In the genomic region with DNA sequence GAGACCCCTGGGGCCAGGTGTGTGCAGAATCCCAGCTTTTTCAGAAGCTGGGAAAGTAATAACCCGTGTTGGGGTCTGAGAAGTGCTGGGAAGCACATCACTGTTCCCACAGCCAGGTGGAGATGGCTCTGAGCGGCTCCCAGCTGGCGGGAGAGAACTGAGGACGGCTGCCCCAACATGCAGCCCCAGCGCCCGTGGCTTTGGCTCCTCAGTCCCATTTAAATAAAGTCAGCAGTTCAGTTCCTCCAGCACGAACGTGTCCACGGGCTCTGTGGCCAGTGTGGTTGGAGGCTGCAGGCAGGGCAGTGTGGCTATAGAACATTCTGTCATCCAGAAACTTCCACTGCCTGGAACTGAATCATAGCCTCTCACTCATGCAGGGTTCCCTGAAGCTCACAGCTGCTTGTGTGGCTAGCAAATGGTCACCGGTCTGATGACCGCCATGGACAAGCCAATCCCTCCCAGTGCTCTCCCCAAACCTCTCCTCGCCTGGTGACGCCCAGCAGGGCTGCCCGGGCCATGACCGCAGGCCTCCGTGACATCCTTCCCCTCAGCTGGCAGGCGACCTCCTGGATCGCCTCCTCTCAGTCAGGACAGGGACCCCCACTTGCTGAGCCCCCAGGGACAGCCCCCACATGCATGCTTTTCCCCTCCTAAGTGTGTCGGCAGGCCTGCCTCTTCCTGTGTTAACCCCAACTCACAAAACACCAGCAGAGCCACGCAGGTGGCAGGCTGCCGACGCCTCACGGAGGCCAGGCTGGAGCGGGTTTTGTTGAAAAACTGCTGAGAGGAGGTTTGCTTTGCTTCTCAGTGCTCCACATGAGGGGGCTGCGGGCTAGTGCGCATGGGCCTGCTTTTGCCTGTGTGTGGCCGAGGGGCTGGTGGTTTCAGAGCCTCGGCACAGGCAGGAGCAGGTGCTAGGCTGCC, we compare ENCODE assay signal across 13 cellular contexts. TPM values are rescaled to one million over a fixed set of nuclear protein-coding genes. Genes with fewer than 3 reads are reported as not detected.
A peak's percentile ranks its signal among the peaks of the same experiment; 100 is the strongest.
DNase-seq lines count a peak whose midpoint lies in the region; ATAC-seq and TF ChIP-seq lines count a peak whose summit lies in the region.
"Had no signal": no experiment of that assay in that cellular context is flagged by ENCODE, and none has a peak within 500 bp of the region (broad histone marks: within the 10 kb centered on the region; RNA-seq: fewer than 3 reads in every experiment).

No MANE protein-coding gene starts in this region.

- no peaks in the 10 kb centered on the region for H3K36me3 ChIP-seq in CD8-positive, alpha-beta memory T cell (ENCODE audit: insufficient read depth, low read length)
- H3K36me3 ChIP-seq: gastrocnemius medialis, right lobe of liver had no signal

- no peak for TF ChIP-seq CTCF in natural killer cell (IDR thresholded peaks at IDR 0.05)

- intact Hi-C loops in natural killer cell (cut with micrococcal nuclease) = loop anchor here (10.0 kb wide), 1 partner anchor 186 kb away; a partner anchor contains a TSS

- no peaks in the 10 kb centered on the region for H3K9me3 ChIP-seq in CD8-positive, alpha-beta memory T cell (ENCODE audit: low read length)
- H3K9me3 ChIP-seq: gastrocnemius medialis, right lobe of liver, testis had no signal

- no peaks in the 10 kb centered on the region for H3K27me3 ChIP-seq in CD8-positive, alpha-beta memory T cell (ENCODE audit: insufficient read depth, low read length, poor library complexity, severe bottlenecking)
- H3K27me3 ChIP-seq: right lobe of liver, testis had no signal

- H3K4me1 Mint-ChIP-seq in CD8-positive, alpha-beta memory T cell = peaks cover 43 to 73% (median 45%) of the 10 kb centered on the region in 3 donors
- H3K4me1 Mint-ChIP-seq in natural killer cell = peaks cover 32 to 64% of the 10 kb centered on the region in 2 donors

- H3K4me3 Mint-ChIP-seq in CD8-positive, alpha-beta memory T cell = peak overlapping the region; percentile 43 to 94 (median 82)
- H3K4me3 Mint-ChIP-seq in natural killer cell = peak overlapping the region; percentile 83
- H3K4me3 Mint-ChIP-seq: nephron had no signal

- peak overlapping the region; percentile 31 for H3K27ac ChIP-seq in CD8-positive, alpha-beta memory T cell (ENCODE audit: low read depth, low read length)
- peak overlapping the region; percentile 37 for H3K27ac ChIP-seq in angular gyrus (ENCODE audit: low read depth, low read length)
- H3K27ac ChIP-seq: gastrocnemius medialis, right lobe of liver, testis had no signal

- DNase-seq in CD8-positive, alpha-beta memory T cell = peak; percentile 36 to 82 (median 60)
- DNase-seq in Jurkat, Clone E6-1 (ENCODE audit: low read depth, low spot score) = peak; percentile 82
- peak; percentile 63 for DNase-seq in natural killer cell
- DNase-seq in GF-D8 (lab: John Stamatoyannopoulos, UW) = no peak
- DNase-seq: CD4-positive, CD25-positive, alpha-beta regulatory T cell; gastrocnemius medialis; right lobe of liver; testis had no signal

- POLR2A ChIA-PET in CD8-positive, alpha-beta memory T cell (lab: Charles Lee) = no interaction called here

- no peaks in the 10 kb centered on the region for H3K36me3 Mint-ChIP-seq in CD8-positive, alpha-beta memory T cell
- no peaks in the 10 kb centered on the region for H3K36me3 Mint-ChIP-seq in natural killer cell
- H3K36me3 Mint-ChIP-seq: CD4-positive, CD25-positive, alpha-beta regulatory T cell had no signal

- no peak overlapping the region for H3K4me3 ChIP-seq in CD8-positive, alpha-beta memory T cell (ENCODE audit: low read length)
- H3K4me3 ChIP-seq in Jurkat, Clone E6-1 (ENCODE audit: low read length) = no peak overlapping the region
- H3K4me3 ChIP-seq: gastrocnemius medialis, right lobe of liver, testis had no signal

- peak overlapping the region; percentile 91 to 99 (median 98) for H3K27ac Mint-ChIP-seq in CD8-positive, alpha-beta memory T cell
- peak overlapping the region; percentile 77 to 89 for H3K27ac Mint-ChIP-seq in natural killer cell
- H3K27ac Mint-ChIP-seq: nephron had no signal

- CTCF ChIA-PET in CD8-positive, alpha-beta memory T cell (lab: Charles Lee) = interaction anchor here (0.6 to 1.5 kb wide), 4 partner anchors 8 to 138 kb away, joined by 3 to 5 read pairs (median 3); a partner anchor contains a TSS

- H3K4me1 ChIP-seq in CD8-positive, alpha-beta memory T cell (ENCODE audit: insufficient read depth, low read length) = peaks cover 65% of the 10 kb centered on the region
- H3K4me1 ChIP-seq: gastrocnemius medialis, right lobe of liver, testis had no signal

- peaks cover 0 to 3% of the 10 kb centered on the region in 2 donors for H3K27me3 Mint-ChIP-seq in CD8-positive, alpha-beta memory T cell
- H3K27me3 Mint-ChIP-seq in natural killer cell (ENCODE audit: low read depth in 2 of 2) = peaks cover 0 to under 1% of the 10 kb centered on the region in 2 donors
- H3K27me3 Mint-ChIP-seq: CD4-positive, CD25-positive, alpha-beta regulatory T cell had no signal

- ATAC-seq in natural killer cell (peak; percentile 68 to 76 (median 75)), HG03439 (IDR thresholded peaks at IDR 0.05; ENCODE audit: unreplicated experiment) (no peak), GM21526 (IDR thresholded peaks at IDR 0.05; ENCODE audit: low FRiP score, unreplicated experiment) (no peak)
- ATAC-seq: gastrocnemius medialis had no signal

- H3K9me3 Mint-ChIP-seq in CD8-positive, alpha-beta memory T cell = peaks cover 0 to under 1% (median 0%) of the 10 kb centered on the region in 5 donors
- H3K9me3 Mint-ChIP-seq in natural killer cell = no peaks in the 10 kb centered on the region

RNA-seq across cellular contexts. Expression of a gene that starts 1.3 kb away (rescaled TPM):
- under 1 TPM; 0.11 to 0.18 TPM for total RNA-seq in CD8-positive, alpha-beta memory T cell
- polyA plus RNA-seq in CD8-positive, alpha-beta memory T cell = 0.23 TPM
- 1.3 TPM for polyA plus RNA-seq in Jurkat, Clone E6-1 (2012; ENCODE audit: insufficient read depth, insufficient read length)
- 1 to 10 TPM in 1 of 3 donors, under 1 TPM in 2; 0.47 to 1.7 (median 0.68) TPM for total RNA-seq in natural killer cell
- total RNA-seq: gastrocnemius medialis, right lobe of liver had no signal
- polyA plus RNA-seq: CD4-positive, CD25-positive, alpha-beta regulatory T cell; keratinocyte had no signal

RNA-seq across cellular contexts. Expression of a gene that starts 12.2 kb away (rescaled TPM):
- 10 to 100 TPM; 34.3 to 39.3 TPM for total RNA-seq in CD8-positive, alpha-beta memory T cell
- 41.8 TPM for polyA plus RNA-seq in CD8-positive, alpha-beta memory T cell
- polyA plus RNA-seq in Jurkat, Clone E6-1 (2012; ENCODE audit: insufficient read depth, insufficient read length) = 3.5 TPM
- under 1 TPM in 1 of 3 donors, not detected in 2; 0.45 TPM for total RNA-seq in natural killer cell
- polyA plus RNA-seq: keratinocyte had no signal

Comparison
In these comparisons a context has a peak if more than half of its experiments do, and no peak if none do; other contexts are left out.
1. ATAC-seq: peak in natural killer cell (3 of 3); none in HG03439 (single experiment) and GM21526 (single experiment).
2. RNA of a gene that starts 12.2 kb away (total RNA-seq): 34.3 to 39.3 TPM in CD8-positive, alpha-beta memory T cell; 0.45 TPM in natural killer cell; every median in the first group is over 10 times any median in the second.